29 cellular contexts compared by ENCODE assay signal in genomic region chr2:218354850-218355443, GRCh38. TPM values are rescaled to one million over a fixed set of nuclear protein-coding genes. Genes with fewer than 3 reads are reported as not detected.
DNase-seq lines count a peak whose midpoint lies in the region; ATAC-seq, FAIRE-seq and TF ChIP-seq lines count a peak whose summit lies in the region.
"Had no signal": no experiment of that assay in that cellular context is flagged by ENCODE, and none has a peak within 500 bp of the region (broad histone marks: within the 10 kb centered on the region; RNA-seq: fewer than 3 reads in every experiment).

No MANE protein-coding gene starts in this region.

- no peak overlapping the region for H3K4me3 ChIP-seq in Caco-2 (ENCODE audit: low read depth, low read length)
- H3K4me3 ChIP-seq in K562, result no peak overlapping the region
- no peak overlapping the region for H3K4me3 ChIP-seq in lower lobe of right lung
- no peak overlapping the region for H3K4me3 ChIP-seq in spleen
- H3K4me3 ChIP-seq: neural progenitor cell, tibial nerve had no signal

- TF ChIP-seq POLR2A in K562 (conservative IDR thresholded peaks at IDR 0.05), result no peak
- TF ChIP-seq POLR2A in spleen (IDR thresholded peaks at IDR 0.05), result no peak

- no peak overlapping the region for H3K4me2 ChIP-seq in K562 (ENCODE audit: insufficient read depth, low read length)
- H3K4me2 ChIP-seq: neural progenitor cell had no signal

- H3K79me2 ChIP-seq in K562 (ENCODE audit: control insufficient read depth, insufficient read depth, low read length), result no peaks in the 10 kb centered on the region

- no peaks in the 10 kb centered on the region for H3K27me3 Mint-ChIP-seq in Caco-2 (ENCODE audit: insufficient read depth, unreplicated experiment)
- H3K27me3 Mint-ChIP-seq in activated CD4-positive, alpha-beta T cell treated with anti-CD3 and anti-CD28 coated beads, Interleukin-2, amount 10 ng/mL, durations not matched to agents 24 days and 14 days, result peaks cover 2% of the 10 kb centered on the region

- FAIRE-seq in K562 (lab: Jason Lieb, UNC), result no peak
- FAIRE-seq: A204.1, D721Med, keratinocyte had no signal

- peaks cover 24% of the 10 kb centered on the region for H3K4me1 Mint-ChIP-seq in Caco-2 (ENCODE audit: low read depth, unreplicated experiment)
- no peaks in the 10 kb centered on the region for H3K4me1 Mint-ChIP-seq in activated CD4-positive, alpha-beta T cell treated with anti-CD3 and anti-CD28 coated beads, Interleukin-2, amount 10 ng/mL, durations not matched to agents 24 days and 14 days

- peak; percentile 71 to 84 for DNase-seq in Caco-2
- no peak for DNase-seq in K562 (ENCODE audit: extremely low read depth in 1 of 4, low spot score in 3 of 4)
- peak; percentile 75 for DNase-seq in lower lobe of right lung
- DNase-seq in spleen, result peak; percentile 42
- DNase-seq in activated CD4-positive, alpha-beta T cell treated with anti-CD3 and anti-CD28 coated beads, Interleukin-2, amount 10 ng/mL, durations not matched to agents 24 days and 14 days, result no peak
- DNase-seq in UCSD-AML1 (lab: John Stamatoyannopoulos, UW; ENCODE audit: unreplicated experiment), result no peak
- DNase-seq: activated CD4-positive, alpha-beta T cell treated with anti-CD3 and anti-CD28 coated beads, Interleukin-2, amount 50 U/mL, for 48 hours; activated naive CD4-positive, alpha-beta T cell treated with Interleukin-2 at 50 U/mL for 16 hours; central memory CD4-positive, alpha-beta T cell; cortex of kidney; GOT3; head of caudate nucleus; NCI-H2107; NCI-H82; stimulated activated CD4-positive, alpha-beta T cell treated with anti-CD3 and anti-CD28 coated beads, Interleukin-4, amount 100 ng/mL, for 1 hour; SW 1271 had no signal

- 88% methylated on average over 11 of the region's 20 CpGs for WGBS in K562 (ENCODE audit: insufficient coverage, low coverage, missing lambda C conversion rate)
- 86 to 89% (median 86%) methylated on average over 20 of the region's 20 CpGs for WGBS in spleen, 5 donors

- TF ChIP-seq EP300 in K562 (IDR thresholded peaks at IDR 0.05; ENCODE audit: low read length), result no peak

- no peaks in the 10 kb centered on the region for H4K20me1 ChIP-seq in K562 (replicated peaks; ENCODE audit: control insufficient read depth, insufficient read depth, low read length)

- H3K9me1 ChIP-seq in K562 (ENCODE audit: control insufficient read depth, insufficient read depth, low read length), result no peaks in the 10 kb centered on the region

- POLR2A ChIA-PET in Caco-2 (lab: Charles Lee), result no interaction called here
- POLR2A ChIA-PET in K562 (lab: Yijun Ruan, JAX), result interaction anchor here (0.6 kb wide), 1 partner anchor 8 kb away, joined by 3 read pairs; no protein-coding TSS in a partner anchor

- H3K27me3 ChIP-seq in Caco-2 (replicated peaks; ENCODE audit: control insufficient read depth, insufficient read depth, low read length) (no peaks in the 10 kb centered on the region), K562 (ENCODE audit: control insufficient read depth in 2 of 2, insufficient read depth in 2 of 2, low read length in 2 of 2) (no peaks in the 10 kb centered on the region), lower lobe of right lung (ENCODE audit: low read depth) (no peaks in the 10 kb centered on the region), spleen (replicated peaks in 1 of 7) (no peaks in the 10 kb centered on the region)
- H3K27me3 ChIP-seq: neural progenitor cell, tibial nerve had no signal

- H3K9me3 Mint-ChIP-seq in Caco-2 (ENCODE audit: unreplicated experiment), result peaks cover 18% of the 10 kb centered on the region
- no peaks in the 10 kb centered on the region for H3K9me3 Mint-ChIP-seq in activated CD4-positive, alpha-beta T cell treated with anti-CD3 and anti-CD28 coated beads, Interleukin-2, amount 10 ng/mL, durations not matched to agents 24 days and 14 days

- H3K4me3 Mint-ChIP-seq in Caco-2 (ENCODE audit: unreplicated experiment), result peak overlapping the region; percentile 34
- no peak overlapping the region for H3K4me3 Mint-ChIP-seq in activated CD4-positive, alpha-beta T cell treated with anti-CD3 and anti-CD28 coated beads, Interleukin-2, amount 10 ng/mL, durations not matched to agents 24 days and 14 days
- H3K4me3 Mint-ChIP-seq: activated T-helper 1 cell treated with anti-CD3 and anti-CD28 coated beads, Interleukin-12 subunit alpha, Interleukin-12 subunit beta, Interleukin-2, Interleukin-4 antibody, amounts not matched to agents 30 ng/mL and 10 ng/mL and 1 ng/mL, durations not matched to agents 14 hours and 24 hours and 36 hours; neural progenitor cell had no signal

- peaks cover 33% of the 10 kb centered on the region for H3K9me3 ChIP-seq in Caco-2
- no peaks in the 10 kb centered on the region for H3K9me3 ChIP-seq in K562 (replicated peaks; ENCODE audit: control insufficient read depth, insufficient read depth, low read depth, low read length)
- peaks cover 16% of the 10 kb centered on the region for H3K9me3 ChIP-seq in lower lobe of right lung
- H3K9me3 ChIP-seq in spleen, result peaks cover 0 to 26% (median 24%) of the 10 kb centered on the region in 8 donors

- peak overlapping the region; percentile 13 for H3K27ac Mint-ChIP-seq in Caco-2 (ENCODE audit: unreplicated experiment)
- H3K27ac Mint-ChIP-seq in activated CD4-positive, alpha-beta T cell treated with anti-CD3 and anti-CD28 coated beads, Interleukin-2, amount 10 ng/mL, durations not matched to agents 24 days and 14 days, result no peak overlapping the region
- H3K27ac Mint-ChIP-seq: activated T-helper 1 cell treated with anti-CD3 and anti-CD28 coated beads, Interleukin-12 subunit alpha, Interleukin-12 subunit beta, Interleukin-2, Interleukin-4 antibody, amounts not matched to agents 30 ng/mL and 10 ng/mL and 1 ng/mL, durations not matched to agents 14 hours and 24 hours and 36 hours; neural progenitor cell had no signal

- H2AFZ ChIP-seq in K562 (ENCODE audit: low read depth, low read length), result no peak overlapping the region
- H2AFZ ChIP-seq: neural progenitor cell had no signal

- H3K36me3 Mint-ChIP-seq in Caco-2 (ENCODE audit: insufficient read depth, unreplicated experiment), result peaks cover 9% of the 10 kb centered on the region
- H3K36me3 Mint-ChIP-seq in activated CD4-positive, alpha-beta T cell treated with anti-CD3 and anti-CD28 coated beads, Interleukin-2, amount 10 ng/mL, durations not matched to agents 24 days and 14 days (ENCODE audit: low read depth), result no peaks in the 10 kb centered on the region
- H3K36me3 Mint-ChIP-seq: neural progenitor cell had no signal

- TF ChIP-seq CTCF in Caco-2 (IDR thresholded peaks at IDR 0.05; ENCODE audit: insufficient read depth in 1 of 2, low read depth in 1 of 2, low read length in 1 of 2, severe bottlenecking in 1 of 2, unreplicated experiment in 1 of 2), result no peak
- TF ChIP-seq CTCF in K562 (IDR thresholded peaks at IDR 0.05 in 2 of 3, conservative IDR thresholded peaks at IDR 0.05 in 1 of 3; ENCODE audit: insufficient read depth in 2 of 3, low read depth in 1 of 3, low read length in 3 of 3), result no peak
- no peak for TF ChIP-seq CTCF in lower lobe of right lung (IDR thresholded peaks at IDR 0.05)
- TF ChIP-seq CTCF in spleen (IDR thresholded peaks at IDR 0.05 in 8 of 11, conservative IDR thresholded peaks at IDR 0.05 in 3 of 11), result no peak

- intact Hi-C loops in Caco-2 (cut with micrococcal nuclease; ENCODE audit: unreplicated experiment) (loop anchor here (1.0 kb wide), 1 partner anchor 43 kb away; no protein-coding TSS in a partner anchor), K562 (cut with micrococcal nuclease) (no loop called here), lower lobe of right lung (cut with DNase I) (no loop called here), spleen (cut with DNase I; ENCODE audit: low total_unique reads) (loop anchor here (5.0 kb wide), 1 partner anchor 53 kb away; no protein-coding TSS in a partner anchor)
- intact Hi-C loops in activated CD4-positive, alpha-beta T cell treated with anti-CD3 and anti-CD28 coated beads, Interleukin-2, amount 10 ng/mL, durations not matched to agents 24 days and 14 days (cut with micrococcal nuclease), result loop anchor here (5.0 kb wide), 1 partner anchor 168 kb away; no protein-coding TSS in a partner anchor

- H3K9ac ChIP-seq in K562 (ENCODE audit: insufficient read depth in 1 of 2, low read depth in 2 of 2, low read length in 2 of 2), result no peak overlapping the region
- H3K9ac ChIP-seq: neural progenitor cell had no signal

- ATAC-seq in K562 (no peak), lower lobe of right lung (no peak), GM21360 (IDR thresholded peaks at IDR 0.05; ENCODE audit: unreplicated experiment) (no peak), HG03139 (IDR thresholded peaks at IDR 0.05; ENCODE audit: unreplicated experiment) (no peak)
- ATAC-seq: activated CD4-positive, CD25-positive, alpha-beta regulatory T cell treated with anti-CD3 and anti-CD28 coated beads, Interleukin-2, amount 50 U/mL, for 24 hours; sciatic nerve had no signal

- in situ Hi-C loops in K562 (cut with MboI), result loop anchor here (5.0 kb wide), 1 partner anchor 53 kb away; no protein-coding TSS in a partner anchor

- H3K36me3 ChIP-seq in Caco-2 (ENCODE audit: control insufficient read depth, insufficient read depth, low read length) (no peaks in the 10 kb centered on the region), K562 (ENCODE audit: control insufficient read depth, insufficient read depth, low read length) (no peaks in the 10 kb centered on the region), lower lobe of right lung (no peaks in the 10 kb centered on the region), spleen (no peaks in the 10 kb centered on the region)
- H3K36me3 ChIP-seq: neural progenitor cell, tibial nerve had no signal

- BruUV-seq in Caco-2 (replicated peaks; lab: Mats Ljungman, UMichigan) (TSS peak; percentile 71), K562 (replicated peaks; lab: Mats Ljungman, UMichigan) (no TSS peak)

- CTCF ChIA-PET in Caco-2 (lab: Charles Lee) (interaction anchor here (0.7 to 1.0 kb wide), 2 partner anchors 62 to 68 kb away, joined by 3 to 9 read pairs; no protein-coding TSS in a partner anchor), K562 (lab: Yijun Ruan, JAX; ENCODE audit: low intra/inter-chr PET ratio) (no interaction called here)

- no peak for TF ChIP-seq RAD21 in K562 (CRISPR knock-in tag; conservative IDR thresholded peaks at IDR 0.05 in 1 of 2, IDR thresholded peaks at IDR 0.05 in 1 of 2)

- no peak overlapping the region for H3K27ac ChIP-seq in K562 (ENCODE audit: extremely low read depth, low read depth, low read length)
- no peak overlapping the region for H3K27ac ChIP-seq in lower lobe of right lung
- no peak overlapping the region for H3K27ac ChIP-seq in spleen
- H3K27ac ChIP-seq: neural progenitor cell, tibial nerve had no signal

- H3K4me1 ChIP-seq in Caco-2, result peaks cover 48% of the 10 kb centered on the region
- H3K4me1 ChIP-seq in K562 (replicated peaks in 1 of 2; ENCODE audit: control insufficient read depth in 2 of 2, insufficient read depth in 2 of 2, low read length in 2 of 2), result peaks cover 13 to 17% of the 10 kb centered on the region in 2 experiments; a peak in 4 of 5 replicates
- H3K4me1 ChIP-seq in lower lobe of right lung, result peaks cover 21% of the 10 kb centered on the region
- H3K4me1 ChIP-seq in spleen, result peaks cover 0 to 22% (median 6%) of the 10 kb centered on the region in 6 donors

RNA-seq across cellular contexts. Expression of gene CATIP, which starts 1.7 kb away (rescaled TPM):
- total RNA-seq in Caco-2 (2022), result 0.54 TPM in 1 of 2 replicates, not detected in the other
- not detected in 2 replicates for total RNA-seq in K562 (2011; cell fraction: chromatin; rRNA removed; ENCODE audit: low replicate concordance)
- not detected in 2 replicates for total RNA-seq in K562 (2011; cell fraction: nucleolus; rRNA removed)
- total RNA-seq in K562 (2011; cell fraction: nucleoplasm; rRNA removed), result 1.2 TPM in 1 of 2 replicates, not detected in the other
- total RNA-seq in K562 (2014; rRNA removed), result not detected in 2 replicates
- total RNA-seq in K562 (2014; rRNA removed; fragmentation: Illumina TruSeq; extraction: Trizol), result not detected in 2 replicates
- not detected in 2 replicates for total RNA-seq in K562 (2015; rRNA removed; fragmentation: Illumina TruSeq; extraction: Trizol)
- total RNA-seq in K562 (2021), result not detected in 2 replicates
- not detected in 2 replicates for polyA plus RNA-seq in K562 (2011; rRNA removed)
- polyA plus RNA-seq in K562 (2011; cell fraction: cytosol; rRNA removed), result not detected in 2 replicates
- 0.17 TPM in 1 of 2 replicates, not detected in the other for polyA plus RNA-seq in K562 (2011; cell fraction: nucleus; rRNA removed)
- 0.18 and 0.37 TPM in 2 replicates for polyA plus RNA-seq in K562 (2012)
- polyA plus RNA-seq in K562 (2014; fragmentation: Illumina TruSeq; extraction: Trizol), result not detected in 2 replicates
- under 1 TPM; 0.06 to 0.08 TPM for polyA plus RNA-seq in K562 (2014; fragmentation: Nextera tagmentation; extraction: Ambion mirVana)
- polyA plus RNA-seq in K562 (2014; rRNA removed), result 0.09 TPM in 1 of 2 replicates, not detected in the other
- polyA minus RNA-seq in K562 (2011; rRNA and poly(A)+ RNA removed), result not detected in 2 replicates
- polyA minus RNA-seq in K562 (2011; cell fraction: cytosol; rRNA and poly(A)+ RNA removed), result not detected in 2 replicates
- polyA minus RNA-seq in K562 (2011; cell fraction: nucleus; rRNA and poly(A)+ RNA removed), result not detected in 2 replicates
- 5.6 TPM for total RNA-seq in lower lobe of right lung
- total RNA-seq in spleen, result under 1 TPM in 5 of 7 donors, not detected in 2; 0.30 to 0.76 (median 0.60) TPM
- 1 to 10 TPM in 1 of 3 donors, under 1 TPM in 2; 0.57 to 1.1 (median 0.99) TPM for polyA plus RNA-seq in spleen
- total RNA-seq in activated CD4-positive, alpha-beta T cell treated with anti-CD3 and anti-CD28 coated beads, Interleukin-2, amount 10 ng/mL, durations not matched to agents 24 days and 14 days, result not detected in 2 replicates
- total RNA-seq: activated T-helper 1 cell treated with anti-CD3 and anti-CD28 coated beads, Interleukin-12 subunit alpha, Interleukin-12 subunit beta, Interleukin-2, Interleukin-4 antibody, amounts not matched to agents 30 ng/mL and 10 ng/mL and 1 ng/mL, durations not matched to agents 14 hours and 24 hours and 36 hours; HT-29; RPMI7951; sciatic nerve; tibial nerve had no signal
- polyA plus RNA-seq: esophagus, keratinocyte had no signal

RNA-seq across cellular contexts. Expression of gene SLC11A1, which starts 27.1 kb away (rescaled TPM):
- total RNA-seq in Caco-2 (2022) (0.12 and 0.32 TPM in 2 replicates), K562 (2014; rRNA removed) (0.98 and 1.0 TPM in 2 replicates), K562 (2014; rRNA removed; fragmentation: Illumina TruSeq; extraction: Trizol) (0.32 and 0.65 TPM in 2 replicates), K562 (2015; rRNA removed; fragmentation: Illumina TruSeq; extraction: Trizol) (0.83 and 1.1 TPM in 2 replicates), K562 (2021) (1.2 and 1.6 TPM in 2 replicates), lower lobe of right lung (419 TPM), spleen (100 to 1,000 TPM in 4 of 7 donors, 10 to 100 TPM in 3; 63.5 to 576 (median 167) TPM)
- total RNA-seq in K562 (2011; cell fraction: chromatin; rRNA removed; ENCODE audit: low replicate concordance), result 1.4 and 5.9 TPM in 2 replicates
- 4.3 and 4.5 TPM in 2 replicates for total RNA-seq in K562 (2011; cell fraction: nucleolus; rRNA removed)
- 3.5 and 4.8 TPM in 2 replicates for total RNA-seq in K562 (2011; cell fraction: nucleoplasm; rRNA removed)
- polyA plus RNA-seq in K562 (2011; rRNA removed) (0.54 and 0.64 TPM in 2 replicates), K562 (2014; fragmentation: Illumina TruSeq; extraction: Trizol) (0.40 and 0.43 TPM in 2 replicates), K562 (2014; fragmentation: Nextera tagmentation; extraction: Ambion mirVana) (under 1 TPM; 0.35 to 0.51 TPM), K562 (2014; rRNA removed) (0.69 and 0.99 TPM in 2 replicates), spleen (10 to 100 TPM in 2 of 3 donors, 1 to 10 TPM in 1; 6.2 to 67.0 (median 38.6) TPM)
- polyA plus RNA-seq in K562 (2011; cell fraction: cytosol; rRNA removed), result 0.53 and 1.2 TPM in 2 replicates
- polyA plus RNA-seq in K562 (2011; cell fraction: nucleus; rRNA removed), result 1.8 and 2.6 TPM in 2 replicates
- 1.7 and 2.7 TPM in 2 replicates for polyA plus RNA-seq in K562 (2012)
- polyA minus RNA-seq in K562 (2011; rRNA and poly(A)+ RNA removed), result 1.3 TPM in 2 replicates
- 0.95 and 1.2 TPM in 2 replicates for polyA minus RNA-seq in K562 (2011; cell fraction: cytosol; rRNA and poly(A)+ RNA removed)
- 6.3 and 7.7 TPM in 2 replicates for polyA minus RNA-seq in K562 (2011; cell fraction: nucleus; rRNA and poly(A)+ RNA removed)
- 0.12 and 0.19 TPM in 2 replicates for total RNA-seq in activated CD4-positive, alpha-beta T cell treated with anti-CD3 and anti-CD28 coated beads, Interleukin-2, amount 10 ng/mL, durations not matched to agents 24 days and 14 days

RNA-seq across cellular contexts. Expression of gene CTDSP1, which starts 44.7 kb away (rescaled TPM):
- total RNA-seq in Caco-2 (2022) (103 and 104 TPM in 2 replicates), K562 (2014; rRNA removed) (50.8 and 65.8 TPM in 2 replicates), K562 (2014; rRNA removed; fragmentation: Illumina TruSeq; extraction: Trizol) (13.6 and 21.0 TPM in 2 replicates), K562 (2015; rRNA removed; fragmentation: Illumina TruSeq; extraction: Trizol) (45.8 and 45.9 TPM in 2 replicates), K562 (2021) (67.9 and 74.8 TPM in 2 replicates), lower lobe of right lung (168 TPM), spleen (100 to 1,000 TPM; 114 to 184 (median 163) TPM)
- 51.1 and 151 TPM in 2 replicates for total RNA-seq in K562 (2011; cell fraction: chromatin; rRNA removed; ENCODE audit: low replicate concordance)
- 120 and 129 TPM in 2 replicates for total RNA-seq in K562 (2011; cell fraction: nucleolus; rRNA removed)
- 71.7 and 74.3 TPM in 2 replicates for total RNA-seq in K562 (2011; cell fraction: nucleoplasm; rRNA removed)
- polyA plus RNA-seq in K562 (2011; rRNA removed) (51.1 and 61.8 TPM in 2 replicates), K562 (2014; fragmentation: Illumina TruSeq; extraction: Trizol) (44.8 and 59.8 TPM in 2 replicates), K562 (2014; fragmentation: Nextera tagmentation; extraction: Ambion mirVana) (1 to 10 TPM; 2.4 to 3.4 TPM), K562 (2014; rRNA removed) (71.5 and 72.9 TPM in 2 replicates), spleen (100 to 1,000 TPM in 1 of 3 donors, 10 to 100 TPM in 2; 65.6 to 114 (median 72.4) TPM)
- polyA plus RNA-seq in K562 (2011; cell fraction: cytosol; rRNA removed), result 63.2 and 111 TPM in 2 replicates
- 140 and 333 TPM in 2 replicates for polyA plus RNA-seq in K562 (2011; cell fraction: nucleus; rRNA removed)
- polyA plus RNA-seq in K562 (2012), result 57.2 and 78.1 TPM in 2 replicates
- 22.3 and 32.5 TPM in 2 replicates for polyA minus RNA-seq in K562 (2011; rRNA and poly(A)+ RNA removed)
- polyA minus RNA-seq in K562 (2011; cell fraction: cytosol; rRNA and poly(A)+ RNA removed), result 34.5 and 39.1 TPM in 2 replicates
- polyA minus RNA-seq in K562 (2011; cell fraction: nucleus; rRNA and poly(A)+ RNA removed), result 70.4 and 70.7 TPM in 2 replicates
- 103 and 106 TPM in 2 replicates for total RNA-seq in activated CD4-positive, alpha-beta T cell treated with anti-CD3 and anti-CD28 coated beads, Interleukin-2, amount 10 ng/mL, durations not matched to agents 24 days and 14 days

Comparison
In these comparisons a context has a peak if more than half of its experiments do, and no peak if none do; other contexts are left out.
1. DNase-seq: peak in Caco-2 (2 of 2), lower lobe of right lung (single experiment) and spleen (single experiment); none in K562 (0 of 4), activated CD4-positive, alpha-beta T cell treated with anti-CD3 and anti-CD28 coated beads, Interleukin-2, amount 10 ng/mL, durations not matched to agents 24 days and 14 days (single experiment) and UCSD-AML1 (single experiment).
2. RNA of gene SLC11A1, which starts 27.1 kb away (total RNA-seq): 419 TPM in lower lobe of right lung (single experiment) and 63.5 to 576 TPM in spleen; 0.32 to 5.9 TPM in K562, 0.12 to 0.32 TPM in Caco-2 and 0.12 to 0.19 TPM in activated CD4-positive, alpha-beta T cell treated with anti-CD3 and anti-CD28 coated beads, Interleukin-2, amount 10 ng/mL, durations not matched to agents 24 days and 14 days; every median in the first group is over 4 times any median in the second.
3. intact Hi-C loops: an anchor here in Caco-2 (1.0 kb wide), spleen (5.0 kb wide) and activated CD4-positive, alpha-beta T cell treated with anti-CD3 and anti-CD28 coated beads, Interleukin-2, amount 10 ng/mL, durations not matched to agents 24 days and 14 days (5.0 kb wide); none called in K562 and lower lobe of right lung.